Comparison of ENCODE assay signal across 22 cellular contexts in the genomic region with DNA sequence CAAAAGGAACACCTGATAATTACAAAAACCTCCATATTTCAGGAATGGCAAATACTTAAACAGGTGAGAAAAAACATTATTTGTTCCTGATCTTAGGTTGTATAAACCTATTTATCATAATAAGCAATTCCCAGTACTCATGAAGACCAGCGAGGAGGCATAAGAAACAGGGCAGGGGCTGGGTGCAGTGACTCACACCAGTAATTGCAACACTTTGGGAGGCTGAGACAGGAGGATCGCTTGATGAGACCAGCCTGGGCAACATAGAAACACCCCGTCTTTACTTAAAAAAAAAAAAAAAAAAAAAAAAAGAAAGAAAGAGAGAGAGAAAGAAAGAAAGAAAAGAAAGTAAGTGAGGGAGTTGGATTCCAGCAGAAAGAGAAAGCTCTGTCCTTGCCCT. TPM values are rescaled to one million over a fixed set of nuclear protein-coding genes. Genes with fewer than 3 reads are reported as not detected.
"Had no signal": no experiment of that assay in that cellular context is flagged by ENCODE, and none has a peak within 500 bp of the region (broad histone marks: within the 10 kb centered on the region; RNA-seq: fewer than 3 reads in every experiment).

No MANE protein-coding gene starts in this region.

- H3K4me3 Mint-ChIP-seq: activated CD4-positive, alpha-beta T cell treated with anti-CD3 and anti-CD28 coated beads, Interleukin-2, amount 10 ng/mL, durations not matched to agents 7 days and 5 days; activated CD8-positive, alpha-beta T cell treated with anti-CD3 and anti-CD28 coated beads for 36 hours; activated naive CD8-positive, alpha-beta T cell treated with anti-CD3 and anti-CD28 coated beads, Interleukin-2, amount 10 ng/mL, durations not matched to agents 7 days and 5 days; T-helper 1 cell treated with Interleukin-12 subunit alpha and Interleukin-12 subunit beta and Interleukin-4 antibody, amounts not matched to agents 30 μg/mL and 1 μg/mL, for 36 hours had no signal

- H3K27me3 Mint-ChIP-seq: activated CD8-positive, alpha-beta T cell treated with anti-CD3 and anti-CD28 coated beads for 36 hours; activated naive CD8-positive, alpha-beta T cell treated with anti-CD3 and anti-CD28 coated beads, Interleukin-2, amount 10 ng/mL, durations not matched to agents 7 days and 5 days had no signal

- H3K36me3 Mint-ChIP-seq: activated naive CD8-positive, alpha-beta T cell treated with anti-CD3 and anti-CD28 coated beads, Interleukin-2, amount 10 ng/mL, durations not matched to agents 7 days and 5 days had no signal

- H3K4me3 ChIP-seq: adrenal gland had no signal

- H3K27ac Mint-ChIP-seq: activated CD4-positive, alpha-beta T cell treated with anti-CD3 and anti-CD28 coated beads, Interleukin-2, amount 10 ng/mL, durations not matched to agents 7 days and 5 days; activated CD8-positive, alpha-beta T cell treated with anti-CD3 and anti-CD28 coated beads for 36 hours; activated naive CD8-positive, alpha-beta T cell treated with anti-CD3 and anti-CD28 coated beads, Interleukin-2, amount 10 ng/mL, durations not matched to agents 7 days and 5 days; T-helper 1 cell treated with Interleukin-12 subunit alpha and Interleukin-12 subunit beta and Interleukin-4 antibody, amounts not matched to agents 30 μg/mL and 1 μg/mL, for 36 hours had no signal

- H3K9me3 Mint-ChIP-seq: activated CD4-positive, alpha-beta T cell treated with anti-CD3 and anti-CD28 coated beads, Interleukin-2, amount 10 ng/mL, durations not matched to agents 7 days and 5 days; activated CD8-positive, alpha-beta T cell treated with anti-CD3 and anti-CD28 coated beads for 36 hours; activated naive CD8-positive, alpha-beta T cell treated with anti-CD3 and anti-CD28 coated beads, Interleukin-2, amount 10 ng/mL, durations not matched to agents 7 days and 5 days; T-helper 1 cell treated with Interleukin-12 subunit alpha and Interleukin-12 subunit beta and Interleukin-4 antibody, amounts not matched to agents 30 μg/mL and 1 μg/mL, for 36 hours had no signal

- ATAC-seq: activated CD8-positive, alpha-beta T cell treated with anti-CD3 and anti-CD28 coated beads for 36 hours; PC-3 had no signal

- DNase-seq: activated CD4-positive, alpha-beta T cell treated with anti-CD3 and anti-CD28 coated beads, Interleukin-2, amount 10 ng/mL, durations not matched to agents 7 days and 5 days; activated CD4-positive, CD25-positive, alpha-beta regulatory T cell; activated CD8-positive, alpha-beta memory T cell treated with anti-CD3 and anti-CD28 coated beads, Interleukin-2, amount 50 U/mL, for 4 hours; activated CD8-positive, alpha-beta T cell treated with anti-CD3 and anti-CD28 coated beads for 36 hours; activated naive CD4-positive, alpha-beta T cell treated with anti-CD3 and anti-CD28 coated beads, Interleukin-2, amount 50 U/mL, for 16 hours; activated naive CD8-positive, alpha-beta T cell treated with anti-CD3 and anti-CD28 coated beads, Interleukin-2, amount 10 ng/mL, durations not matched to agents 7 days and 5 days; activated T-cell treated with anti-CD3 and anti-CD28 coated beads, Interleukin-2, amount 50 U/mL, for 1 hour; adrenal gland; anterior cingulate cortex; caudate nucleus; Kasumi-1; KBM-7; MV-4-11; NCI-H1105 treated with DMSO at 0.1 percent for 48 hours; NCI-H1436 treated with DMSO at 0.1 percent for 48 hours; NCI-H187; NCI-H2081; NCI-H510A treated with DMSO at 0.1 percent for 48 hours; NCI-H69; PC-3; SHP77 treated with DMSO at 0.1 percent for 48 hours had no signal

- H3K4me1 Mint-ChIP-seq: activated CD4-positive, alpha-beta T cell treated with anti-CD3 and anti-CD28 coated beads, Interleukin-2, amount 10 ng/mL, durations not matched to agents 7 days and 5 days had no signal

RNA-seq across cellular contexts. Expression of a gene that starts 21.6 kb away (rescaled TPM):
- total RNA-seq: activated CD4-positive, alpha-beta T cell treated with anti-CD3 and anti-CD28 coated beads, Interleukin-2, amount 10 ng/mL, durations not matched to agents 7 days and 5 days; activated CD8-positive, alpha-beta T cell treated with anti-CD3 and anti-CD28 coated beads for 36 hours had no signal
